1 cellular context compared by ENCODE assay signal in the genomic region with DNA sequence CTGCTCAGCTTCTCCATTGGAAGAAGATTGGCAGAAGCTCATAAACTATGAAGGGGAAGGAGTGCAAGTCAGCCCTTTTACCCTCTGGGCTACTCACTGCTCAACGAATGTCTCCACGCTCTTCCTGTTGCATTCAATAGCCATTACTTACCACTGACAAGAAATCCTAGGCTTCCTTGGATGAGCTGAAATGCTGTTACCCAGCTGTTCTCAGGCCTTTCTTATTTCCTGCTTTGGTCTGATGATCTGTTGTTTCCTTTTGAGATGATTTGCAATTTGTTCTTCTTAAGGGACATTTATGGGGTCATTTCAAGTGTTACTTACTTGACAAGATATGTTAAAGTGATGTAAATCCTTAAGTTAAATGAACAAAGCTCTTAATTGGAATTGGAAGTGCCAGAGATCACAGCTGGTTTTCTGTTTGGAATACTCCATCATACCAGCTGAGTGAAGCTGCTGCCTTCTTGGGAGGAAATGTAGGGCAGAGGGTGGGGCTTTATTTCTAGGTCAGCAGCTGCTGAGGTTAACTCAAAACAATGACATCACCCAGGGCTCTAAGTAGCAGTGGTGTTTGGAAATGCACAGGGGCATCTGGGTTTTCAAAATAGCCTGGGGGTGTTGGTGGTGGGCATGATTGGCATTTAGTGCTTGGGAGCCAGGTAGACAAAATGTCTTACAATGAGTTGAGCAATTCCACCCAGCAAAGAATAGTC.
TF ChIP-seq lines count a peak whose summit lies in the region.

No MANE protein-coding gene starts in this region.

TF ChIP-seq in HEK293, 187 proteins besides CTCF, POLR2A, EP300 and RAD21 (continued from another document):
- TF ChIP-seq ZNF274 (IDR thresholded peaks at IDR 0.05; ENCODE audit: low read length), result no peak
- TF ChIP-seq ZNF274 (tag by site-specific recombination; IDR thresholded peaks at IDR 0.05; ENCODE audit: borderline replicate concordance), result no peak
- no peak for TF ChIP-seq RBAK (tag by site-specific recombination; IDR thresholded peaks at IDR 0.05)
- TF ChIP-seq ZNF560 (tag by site-specific recombination; IDR thresholded peaks at IDR 0.05; ENCODE audit: borderline replicate concordance), result no peak
- no peak for TF ChIP-seq ZNF121 (tag by site-specific recombination; IDR thresholded peaks at IDR 0.05)
- no peak for TF ChIP-seq ZNF768 (tag by site-specific recombination; IDR thresholded peaks at IDR 0.05)
- TF ChIP-seq IKZF3 (tag by site-specific recombination; IDR thresholded peaks at IDR 0.05), result peak; percentile 11; the same call in 1 of the 2 replicates
- TF ChIP-seq ZNF639 (tag by site-specific recombination; IDR thresholded peaks at IDR 0.05), result 0 out of 2 replicates have a peak, but pooled peaks have one; percentile 30
- TF ChIP-seq ZNF366 (tag by site-specific recombination; conservative IDR thresholded peaks at IDR 0.05), result no peak
- no peak for TF ChIP-seq ZNF658 (tag by site-specific recombination; IDR thresholded peaks at IDR 0.05)
- peak; percentile 48; the same call in 1 of the 2 replicates for TF ChIP-seq ZNF76 (tag by site-specific recombination; IDR thresholded peaks at IDR 0.05; ENCODE audit: borderline replicate concordance, low read depth)
- TF ChIP-seq OSR2 (tag by site-specific recombination; IDR thresholded peaks at IDR 0.05), result peak; percentile 81
- 0 out of 2 replicates have a peak, but pooled peaks have one; percentile 60 for TF ChIP-seq KLF16 (tag by site-specific recombination; IDR thresholded peaks at IDR 0.05)
TF ChIP-seq in HEK293: peak in this region for 18.
